Comparison of ENCODE assay signal across 1 cellular context in genomic region chr10:100664509-100664908, GRCh38.
TF ChIP-seq lines count a peak whose summit lies in the region.

No MANE protein-coding gene starts in this region.

TF ChIP-seq in H1, 55 proteins besides CTCF, POLR2A, EP300 and RAD21 (continued from another document):
- TF ChIP-seq ATF2 (IDR thresholded peaks at IDR 0.05; ENCODE audit: low read length) (no peak), TAF7 (optimal IDR thresholded peaks at IDR 0.05; ENCODE audit: borderline replicate concordance, low read depth, low read length) (no peak), SIN3A (conservative IDR thresholded peaks at IDR 0.05 in 1 of 2, IDR thresholded peaks at IDR 0.05 in 1 of 2; ENCODE audit: low read depth in 1 of 2, low read length in 2 of 2) (no peak), CBX5 (IDR thresholded peaks at IDR 0.05; ENCODE audit: low read depth, low read length) (no peak), POLR2AphosphoS5 (IDR thresholded peaks at IDR 0.05; ENCODE audit: low read depth, low read length) (no peak), USF2 (IDR thresholded peaks at IDR 0.05; ENCODE audit: low read length) (no peak)
